ENCODE assay signal across 20 cellular contexts in genomic region chr4:2489081-2489805, GRCh38. TPM values are rescaled to one million over a fixed set of nuclear protein-coding genes. Genes with fewer than 3 reads are reported as not detected.
DNase-seq lines count a peak whose midpoint lies in the region; ATAC-seq, FAIRE-seq and TF ChIP-seq lines count a peak whose summit lies in the region.
"Had no signal": no experiment of that assay in that cellular context is flagged by ENCODE, and none has a peak within 500 bp of the region (broad histone marks: within the 10 kb centered on the region; RNA-seq: fewer than 3 reads in every experiment).

No MANE protein-coding gene starts in this region.

- POLR2A ChIA-PET in CD4-positive, alpha-beta memory T cell (lab: Charles Lee; ENCODE audit: partially characterized antibody): interaction anchor here (1.3 kb wide), 1 partner anchor 481 kb away, joined by 3 read pairs; no protein-coding TSS in a partner anchor

- CTCF ChIA-PET in CD4-positive, alpha-beta memory T cell (lab: Charles Lee; ENCODE audit: partially characterized antibody): no interaction called here
- CTCF ChIA-PET in mammary epithelial cell (lab: Charles Lee; ENCODE audit: low non-redundant PET): no interaction called here

- peaks cover 96% of the 10 kb centered on the region for H3K79me2 ChIP-seq in mammary epithelial cell (ENCODE audit: insufficient read depth, low read length)

- peaks cover 28 to 44% of the 10 kb centered on the region in 2 donors for H3K36me3 Mint-ChIP-seq in CD4-positive, alpha-beta memory T cell
- peaks cover 22% of the 10 kb centered on the region for H3K36me3 Mint-ChIP-seq in HFFc6 (ENCODE audit: low read depth)
- H3K36me3 Mint-ChIP-seq in neural crest cell (ENCODE audit: low read depth): peaks cover 13% of the 10 kb centered on the region
- peaks cover 27% of the 10 kb centered on the region for H3K36me3 Mint-ChIP-seq in stimulated activated memory B cell treated with anti-CD40 and anti-IgM and Interleukin-4, amounts not matched to agents 10 μg/mL and 1 μg/mL and 100 μg/mL, for 72 hours

- no peaks in the 10 kb centered on the region for H3K27me3 Mint-ChIP-seq in CD4-positive, alpha-beta memory T cell
- no peaks in the 10 kb centered on the region; the same call in 1 of the 2 replicates for H3K27me3 Mint-ChIP-seq in HFFc6 (ENCODE audit: insufficient read depth)
- no peaks in the 10 kb centered on the region for H3K27me3 Mint-ChIP-seq in neural crest cell (ENCODE audit: low read depth)
- H3K27me3 Mint-ChIP-seq in stimulated activated memory B cell treated with anti-CD40 and anti-IgM and Interleukin-4, amounts not matched to agents 10 μg/mL and 1 μg/mL and 100 μg/mL, for 72 hours: no peaks in the 10 kb centered on the region
- H3K27me3 Mint-ChIP-seq: activated CD4-positive, alpha-beta T cell treated with anti-CD3 and anti-CD28 coated beads, Interleukin-2, amount 10 ng/mL, durations not matched to agents 24 days and 14 days had no signal

- H3K4me3 Mint-ChIP-seq in CD4-positive, alpha-beta memory T cell: no peak overlapping the region
- no peak overlapping the region for H3K4me3 Mint-ChIP-seq in HFFc6
- no peak overlapping the region for H3K4me3 Mint-ChIP-seq in neural crest cell
- H3K4me3 Mint-ChIP-seq in stimulated activated memory B cell treated with anti-CD40 and anti-IgM and Interleukin-4, amounts not matched to agents 10 μg/mL and 1 μg/mL and 100 μg/mL, for 72 hours: no peak overlapping the region
- H3K4me3 Mint-ChIP-seq: activated CD4-positive, alpha-beta T cell treated with anti-CD3 and anti-CD28 coated beads, Interleukin-2, amount 10 ng/mL, durations not matched to agents 24 days and 14 days had no signal

- ATAC-seq in HG02973 (IDR thresholded peaks at IDR 0.05; ENCODE audit: unreplicated experiment): no peak
- ATAC-seq in stimulated activated memory B cell treated with anti-CD40 and anti-IgM and Interleukin-4, amounts not matched to agents 10 μg/mL and 1 μg/mL and 100 μg/mL, for 72 hours: no peak
- ATAC-seq: left lobe of liver, PC-3 had no signal

- no peak overlapping the region for H3K4me3 ChIP-seq in CD4-positive, alpha-beta memory T cell (ENCODE audit: low read length in 2 of 2)
- H3K4me3 ChIP-seq in mammary epithelial cell (replicated peaks in 1 of 3; ENCODE audit: insufficient read depth in 1 of 3, low read depth in 2 of 3, low read length in 3 of 3): no peak overlapping the region
- H3K4me3 ChIP-seq: thyroid gland had no signal

- TF ChIP-seq CTCF in HFFc6 (IDR thresholded peaks at IDR 0.05): no peak
- no peak for TF ChIP-seq CTCF in mammary epithelial cell (conservative IDR thresholded peaks at IDR 0.05 in 1 of 2, IDR thresholded peaks at IDR 0.05 in 1 of 2; ENCODE audit: extremely low read depth in 1 of 2, insufficient read depth in 1 of 2, low read depth in 1 of 2, low read length in 2 of 2)
- TF ChIP-seq CTCF in neural crest cell (conservative IDR thresholded peaks at IDR 0.05): no peak

- intact Hi-C loops in CD4-positive, alpha-beta memory T cell (cut with micrococcal nuclease): no loop called here
- intact Hi-C loops in mammary epithelial cell (cut with micrococcal nuclease): no loop called here

- dilution Hi-C loops in mammary epithelial cell (cut with HindIII; ENCODE audit: low sequenced_read_pairs): loop anchor here (5.0 kb wide), 3 partner anchors 87 to 187 kb away; no protein-coding TSS in a partner anchor

- peaks cover 21% of the 10 kb centered on the region for H4K20me1 ChIP-seq in mammary epithelial cell (ENCODE audit: insufficient read depth, low read length)

- no peak overlapping the region for H3K4me2 ChIP-seq in mammary epithelial cell (ENCODE audit: insufficient read depth, low read depth, low read length)

- H3K9ac ChIP-seq in mammary epithelial cell (ENCODE audit: insufficient read depth, low read length): no peak overlapping the region
- H3K9ac ChIP-seq: parathyroid adenoma had no signal

- DNase-seq in CD4-positive, alpha-beta memory T cell: no peak
- DNase-seq in HFFc6 (no peak), mammary epithelial cell (no peak), neural crest cell (ENCODE audit: low read depth, low spot score) (no peak), GM12892 (ENCODE audit: insufficient read length) (no peak)
- DNase-seq: activated CD4-positive, alpha-beta T cell treated with anti-CD3 and anti-CD28 coated beads, Interleukin-2, amount 10 ng/mL, durations not matched to agents 24 days and 14 days; activated T-cell treated with anti-CD3 and anti-CD28 coated beads, Interleukin-2, amount 50 U/mL, for 1 hour; cerebellar nuclear complex; DMS 273 treated with DMSO at 0.1 percent for 48 hours; foreskin melanocyte; HCEC 1CT; Kasumi-1; PC-3; stimulated activated CD4-positive, alpha-beta T cell treated with anti-CD3 and anti-CD28 coated beads, Interleukin-4, amount 100 ng/mL, for 24 hours; thyroid gland had no signal

- H3K4me1 Mint-ChIP-seq in CD4-positive, alpha-beta memory T cell: peaks cover 40 to 59% (median 48%) of the 10 kb centered on the region in 4 donors
- H3K4me1 Mint-ChIP-seq in HFFc6 (ENCODE audit: low read depth) (peaks cover 51% of the 10 kb centered on the region), neural crest cell (peaks cover 21% of the 10 kb centered on the region)
- H3K4me1 Mint-ChIP-seq in stimulated activated memory B cell treated with anti-CD40 and anti-IgM and Interleukin-4, amounts not matched to agents 10 μg/mL and 1 μg/mL and 100 μg/mL, for 72 hours: peaks cover 67% of the 10 kb centered on the region

- in situ Hi-C loops in mammary epithelial cell (cut with MboI; ENCODE audit: low sequenced_read_pairs in 2 of 2): no loop called here

- peaks cover 45% of the 10 kb centered on the region for H3K36me3 ChIP-seq in CD4-positive, alpha-beta memory T cell (ENCODE audit: insufficient read depth, low read length)
- peaks cover 7% of the 10 kb centered on the region for H3K36me3 ChIP-seq in mammary epithelial cell (ENCODE audit: insufficient read depth, low read length)

- no peaks in the 10 kb centered on the region for H3K9me3 ChIP-seq in CD4-positive, alpha-beta memory T cell (ENCODE audit: control insufficient read depth in 1 of 2, low read length in 2 of 2)
- no peaks in the 10 kb centered on the region for H3K9me3 ChIP-seq in mammary epithelial cell (replicated peaks; ENCODE audit: insufficient read depth, low read length)
- H3K9me3 ChIP-seq: thyroid gland had no signal

- 98% methylated on average over 16 of the region's 20 CpGs for WGBS in mammary epithelial cell (ENCODE audit: low coverage, missing lambda C conversion rate)

- H3K27ac ChIP-seq in CD4-positive, alpha-beta memory T cell (ENCODE audit: low read depth, low read length): no peak overlapping the region
- H3K27ac ChIP-seq in mammary epithelial cell (ENCODE audit: insufficient read depth, low read depth, low read length): peak overlapping the region; percentile 38
- H3K27ac ChIP-seq: parathyroid adenoma, thyroid gland had no signal

- peaks cover 41% of the 10 kb centered on the region for H3K4me1 ChIP-seq in CD4-positive, alpha-beta memory T cell (ENCODE audit: insufficient read depth, low read length)
- H3K4me1 ChIP-seq in mammary epithelial cell (ENCODE audit: insufficient read depth, low read length): peaks cover 7% of the 10 kb centered on the region

- FAIRE-seq in GM12892 (lab: Jason Lieb, UNC): no peak
- FAIRE-seq: endometrium had no signal

- H3K9me3 Mint-ChIP-seq in CD4-positive, alpha-beta memory T cell: peaks cover 0 to 2% (median 0%) of the 10 kb centered on the region in 8 donors
- no peaks in the 10 kb centered on the region for H3K9me3 Mint-ChIP-seq in HFFc6
- no peaks in the 10 kb centered on the region for H3K9me3 Mint-ChIP-seq in neural crest cell
- no peaks in the 10 kb centered on the region for H3K9me3 Mint-ChIP-seq in stimulated activated memory B cell treated with anti-CD40 and anti-IgM and Interleukin-4, amounts not matched to agents 10 μg/mL and 1 μg/mL and 100 μg/mL, for 72 hours
- H3K9me3 Mint-ChIP-seq: activated CD4-positive, alpha-beta T cell treated with anti-CD3 and anti-CD28 coated beads, Interleukin-2, amount 10 ng/mL, durations not matched to agents 24 days and 14 days had no signal

- no peak for TF ChIP-seq POLR2A in GM12892 (IDR thresholded peaks at IDR 0.05; ENCODE audit: low read depth, low read length)

- no peaks in the 10 kb centered on the region for H3K27me3 ChIP-seq in CD4-positive, alpha-beta memory T cell (ENCODE audit: insufficient read depth, low read length)
- no peaks in the 10 kb centered on the region for H3K27me3 ChIP-seq in mammary epithelial cell (ENCODE audit: insufficient read depth, low read length)
- H3K27me3 ChIP-seq: thyroid gland had no signal

- no peak overlapping the region for H2AFZ ChIP-seq in mammary epithelial cell (ENCODE audit: low read depth, low read length)
- H2AFZ ChIP-seq: parathyroid adenoma had no signal

- BruUV-seq in mammary epithelial cell (replicated peaks; lab: Mats Ljungman, UMichigan): no TSS peak

- H3K27ac Mint-ChIP-seq in CD4-positive, alpha-beta memory T cell: peak overlapping the region in 4 of 7 donors; percentile 17 to 83 (median 47)
- H3K27ac Mint-ChIP-seq in HFFc6 (peak overlapping the region; percentile 72; the same call in 1 of the 2 replicates), neural crest cell (ENCODE audit: unreplicated experiment) (peak overlapping the region; percentile 43)
- H3K27ac Mint-ChIP-seq in stimulated activated memory B cell treated with anti-CD40 and anti-IgM and Interleukin-4, amounts not matched to agents 10 μg/mL and 1 μg/mL and 100 μg/mL, for 72 hours: no peak overlapping the region

RNA-seq across cellular contexts. Expression of gene RNF4, which starts 20.3 kb away (rescaled TPM):
- total RNA-seq in CD4-positive, alpha-beta memory T cell: 100 to 1,000 TPM in 1 of 2 experiments, 10 to 100 TPM in 1; 94.0 to 104 TPM
- polyA plus RNA-seq in CD4-positive, alpha-beta memory T cell: 100 to 1,000 TPM in 1 of 2 donors, 10 to 100 TPM in 1; 68.0 to 105 TPM
- 10 to 100 TPM; 46.1 to 52.8 (median 49.9) TPM for total RNA-seq in HFFc6 (2021; fragmentation: NEBNext Ultra II Directional; extraction: Animal tissue kit (Norgen Biotek cat#: 25700))
- total RNA-seq in mammary epithelial cell (10 to 100 TPM; 57.3 to 60.2 TPM), neural crest cell (74.2 and 76.4 TPM in 2 replicates)
- 68.7 TPM for polyA plus RNA-seq in mammary epithelial cell
- 93.4 TPM for polyA minus RNA-seq in mammary epithelial cell
- polyA plus RNA-seq in GM12892 (2012; ENCODE audit: missing spikeins): 64.4 TPM

RNA-seq across cellular contexts. Expression of gene FAM193A, which starts 47.2 kb away (rescaled TPM):
- 10 to 100 TPM; 47.8 TPM for total RNA-seq in CD4-positive, alpha-beta memory T cell
- 1 to 10 TPM in 1 of 2 donors, under 1 TPM in 1; 0.16 to 4.4 TPM for polyA plus RNA-seq in CD4-positive, alpha-beta memory T cell
- total RNA-seq in HFFc6 (2021; fragmentation: NEBNext Ultra II Directional; extraction: Animal tissue kit (Norgen Biotek cat#: 25700)): 10 to 100 TPM; 20.4 to 22.3 (median 20.8) TPM
- total RNA-seq in mammary epithelial cell (10 to 100 TPM; 15.5 to 22.2 TPM), neural crest cell (45.5 and 45.8 TPM in 2 replicates)
- 4.2 TPM for polyA plus RNA-seq in mammary epithelial cell
- 14.6 TPM for polyA minus RNA-seq in mammary epithelial cell
- 11.8 TPM for polyA plus RNA-seq in GM12892 (2012; ENCODE audit: missing spikeins)
